ENCODE assay signal across 1 cellular context in genomic region chr5:171421331-171422262, GRCh38.
TF ChIP-seq lines count a peak whose summit lies in the region.

No MANE protein-coding gene starts in this region.

TF ChIP-seq in H1, 55 proteins besides CTCF, POLR2A, EP300 and RAD21:
- no peak for TF ChIP-seq RNF2 (IDR thresholded peaks at IDR 0.05; ENCODE audit: borderline replicate concordance, low read depth, low read length, missing control alignments, poor library complexity, severe bottlenecking)
- TF ChIP-seq CHD2 (IDR thresholded peaks at IDR 0.05; ENCODE audit: low read length) = no peak
- no peak for TF ChIP-seq CBX5 (IDR thresholded peaks at IDR 0.05; ENCODE audit: low read depth, low read length)
- no peak for TF ChIP-seq CBX8 (IDR thresholded peaks at IDR 0.05; ENCODE audit: borderline replicate concordance, low read depth, low read length)
- no peak for TF ChIP-seq MAFK (IDR thresholded peaks at IDR 0.05; ENCODE audit: low read depth, low read length)
- no peak for TF ChIP-seq CHD1 (IDR thresholded peaks at IDR 0.05; ENCODE audit: low read depth, low read length)
- no peak for TF ChIP-seq FOSL1 (IDR thresholded peaks at IDR 0.05; ENCODE audit: insufficient read depth, low read depth, low read length)
- TF ChIP-seq ASH2L (IDR thresholded peaks at IDR 0.05; ENCODE audit: low read length) = no peak
- no peak for TF ChIP-seq TCF12 (IDR thresholded peaks at IDR 0.05; ENCODE audit: low read depth, low read length)
- no peak for TF ChIP-seq TAF1 (IDR thresholded peaks at IDR 0.05; ENCODE audit: low read depth, low read length)
- TF ChIP-seq KDM4A (IDR thresholded peaks at IDR 0.05; ENCODE audit: low read depth, low read length, severe bottlenecking) = no peak
- TF ChIP-seq YY1 (IDR thresholded peaks at IDR 0.05; ENCODE audit: low read depth, low read length) = no peak
- no peak for TF ChIP-seq CHD7 (IDR thresholded peaks at IDR 0.05; ENCODE audit: insufficient replicate concordance, low read length)
- TF ChIP-seq CTBP2 (IDR thresholded peaks at IDR 0.05; ENCODE audit: borderline replicate concordance, insufficient read depth, insufficient read length, low read length) = no peak
- TF ChIP-seq MAX (IDR thresholded peaks at IDR 0.05) = no peak
- TF ChIP-seq E2F6 (IDR thresholded peaks at IDR 0.05) = no peak
- no peak for TF ChIP-seq TBP (IDR thresholded peaks at IDR 0.05; ENCODE audit: low read depth, low read length)
